In the genomic region with DNA sequence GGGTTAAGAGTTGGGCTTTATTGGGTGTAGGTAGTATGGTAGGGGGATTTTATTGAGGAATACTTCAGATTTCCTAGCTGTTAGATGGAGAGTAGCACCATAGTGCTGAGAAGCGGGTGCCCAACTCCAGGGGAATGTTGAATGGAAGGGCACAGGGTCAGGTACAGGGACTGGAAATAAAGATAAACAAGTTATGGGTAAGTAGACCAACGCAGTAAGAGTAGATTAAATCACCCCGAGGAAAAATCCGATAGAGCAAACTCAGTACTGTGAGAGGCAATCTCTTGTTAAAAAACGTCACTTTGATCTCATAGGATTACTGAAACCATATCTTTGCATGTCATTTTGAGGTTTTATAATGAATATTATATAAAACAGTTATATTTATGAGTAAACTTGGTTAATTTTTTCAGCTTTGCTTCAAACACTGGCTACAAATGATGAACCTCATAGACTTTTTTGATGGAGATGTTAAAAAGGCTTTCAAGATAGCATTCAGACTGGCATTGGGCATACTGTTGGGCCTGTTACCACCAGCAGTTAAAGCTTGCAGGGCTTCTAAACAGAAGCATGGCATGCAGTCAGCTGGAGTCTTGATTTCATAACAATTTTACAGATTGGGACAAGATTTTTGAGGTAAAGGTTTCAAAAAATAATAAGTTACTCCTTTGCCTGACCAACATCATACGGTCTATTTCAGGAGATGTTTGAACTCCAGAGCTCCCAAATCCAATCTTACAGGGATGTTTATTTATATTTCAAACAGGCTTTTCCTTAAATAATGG, we compare ENCODE assay signal across 11 cellular contexts. TPM values are rescaled to one million over a fixed set of nuclear protein-coding genes. Genes with fewer than 3 reads are reported as not detected.
A peak's percentile ranks its signal among the peaks of the same experiment; 100 is the strongest.
DNase-seq lines count a peak whose midpoint lies in the region; ATAC-seq and TF ChIP-seq lines count a peak whose summit lies in the region.
"Had no signal": no experiment of that assay in that cellular context is flagged by ENCODE, and none has a peak within 500 bp of the region (broad histone marks: within the 10 kb centered on the region; RNA-seq: fewer than 3 reads in every experiment).

No MANE protein-coding gene starts in this region.

- H3K27ac Mint-ChIP-seq in activated naive CD8-positive, alpha-beta T cell treated with anti-CD3 and anti-CD28 coated beads, Interleukin-2, amount 10 ng/mL, durations not matched to agents 7 days and 5 days = peak overlapping the region; percentile 0

- ATAC-seq in heart left ventricle = no peak
- ATAC-seq in Right ventricle myocardium inferior = no peak
- ATAC-seq in activated naive CD8-positive, alpha-beta T cell treated with anti-CD3 and anti-CD28 coated beads, Interleukin-2, amount 10 ng/mL, durations not matched to agents 7 days and 5 days (ENCODE audit: low read depth) = no peak
- no peak for ATAC-seq in left lung
- ATAC-seq in upper lobe of left lung (ENCODE audit: low FRiP score in 2 of 2) = no peak
- ATAC-seq in GM19035 (IDR thresholded peaks at IDR 0.05; ENCODE audit: unreplicated experiment) = no peak

- no peak for DNase-seq in heart left ventricle
- no peak for DNase-seq in Right ventricle myocardium inferior (ENCODE audit: missing footprints)
- DNase-seq in activated naive CD8-positive, alpha-beta T cell treated with anti-CD3 and anti-CD28 coated beads, Interleukin-2, amount 10 ng/mL, durations not matched to agents 7 days and 5 days = no peak
- DNase-seq in left lung = no peak
- DNase-seq in upper lobe of left lung = no peak
- DNase-seq in dedifferentiated amniotic fluid mesenchymal stem cell (ENCODE audit: extremely low spot score) = no peak
- no peak for DNase-seq in stimulated activated naive CD4-positive, alpha-beta T cell treated with Interleukin-2 at 50 U/mL for 16 hours (lab: John Stamatoyannopoulos, UW)
- DNase-seq: activated CD4-positive, alpha-beta T cell treated with anti-CD3 and anti-CD28 coated beads, Interleukin-2, amount 50 U/mL, for 1 hour; C1 segment of cervical spinal cord; SIG-M5 had no signal

- no peak for TF ChIP-seq EP300 in upper lobe of left lung (IDR thresholded peaks at IDR 0.05)

- H3K4me3 ChIP-seq in heart left ventricle (no peak overlapping the region), left lung (peak overlapping the region in 1 of 2 donors; percentile 80), upper lobe of left lung (peak overlapping the region in 2 of 4 donors; percentile 11 to 64)

- H3K9me3 ChIP-seq in heart left ventricle (no peaks in the 10 kb centered on the region), left lung (no peaks in the 10 kb centered on the region), upper lobe of left lung (no peaks in the 10 kb centered on the region)

- peak overlapping the region; percentile 44 for H3K4me3 Mint-ChIP-seq in activated naive CD8-positive, alpha-beta T cell treated with anti-CD3 and anti-CD28 coated beads, Interleukin-2, amount 10 ng/mL, durations not matched to agents 7 days and 5 days

- peaks cover 8% of the 10 kb centered on the region for H3K36me3 Mint-ChIP-seq in activated naive CD8-positive, alpha-beta T cell treated with anti-CD3 and anti-CD28 coated beads, Interleukin-2, amount 10 ng/mL, durations not matched to agents 7 days and 5 days

- H3K27me3 ChIP-seq in heart left ventricle = no peaks in the 10 kb centered on the region
- H3K27me3 ChIP-seq in left lung = no peaks in the 10 kb centered on the region
- H3K27me3 ChIP-seq in upper lobe of left lung = no peaks in the 10 kb centered on the region

- WGBS in heart left ventricle, 4 donors = 76 to 87% (median 80%) methylated on average over 6 of the region's 6 CpGs
- 46 to 48% methylated on average over 6 of the region's 6 CpGs for WGBS in upper lobe of left lung, 2 donors

- POLR2A ChIA-PET in activated naive CD8-positive, alpha-beta T cell treated with anti-CD3 and anti-CD28 coated beads, Interleukin-2, amount 10 ng/mL, durations not matched to agents 7 days and 5 days (lab: Charles Lee) = no interaction called here

- H3K27me3 Mint-ChIP-seq in activated naive CD8-positive, alpha-beta T cell treated with anti-CD3 and anti-CD28 coated beads, Interleukin-2, amount 10 ng/mL, durations not matched to agents 7 days and 5 days = no peaks in the 10 kb centered on the region

- TF ChIP-seq CTCF in heart left ventricle (IDR thresholded peaks at IDR 0.05) (no peak), left lung (IDR thresholded peaks at IDR 0.05) (no peak), upper lobe of left lung (IDR thresholded peaks at IDR 0.05) (no peak)

- H3K27ac ChIP-seq in heart left ventricle (peak overlapping the region in 10 of 12 donors; percentile 14 to 98 (median 51)), left lung (peak overlapping the region; percentile 97 to 98), upper lobe of left lung (peak overlapping the region; percentile 57 to 99 (median 84))

- TF ChIP-seq POLR2A in heart left ventricle (IDR thresholded peaks at IDR 0.05) (no peak), upper lobe of left lung (IDR thresholded peaks at IDR 0.05) (no peak)

- H3K9me3 Mint-ChIP-seq in activated naive CD8-positive, alpha-beta T cell treated with anti-CD3 and anti-CD28 coated beads, Interleukin-2, amount 10 ng/mL, durations not matched to agents 7 days and 5 days = no peaks in the 10 kb centered on the region

- intact Hi-C loops in heart left ventricle (cut with DNase I) = loop anchor here in 8 of 10 donors (5.0 to 10.0 kb wide), 10 partner anchors 219 to 661 kb away; partner anchors contain the start of genes ANKMY2 (in 1 of the 8) and BZW2 (in 1 of the 8)
- intact Hi-C loops in Right ventricle myocardium inferior (cut with DNase I) = no loop called here
- intact Hi-C loops in left lung (cut with DNase I) = loop anchor here in 1 of 2 donors (10.0 kb wide), 1 partner anchor 321 kb away; no protein-coding TSS in a partner anchor

- peaks cover 0 to 9% (median 3%) of the 10 kb centered on the region in 9 donors for H3K36me3 ChIP-seq in heart left ventricle
- H3K36me3 ChIP-seq in left lung = peaks cover 0 to 10% of the 10 kb centered on the region in 2 donors
- peaks cover 0 to 6% (median 0%) of the 10 kb centered on the region in 4 donors for H3K36me3 ChIP-seq in upper lobe of left lung

- peaks cover 22% of the 10 kb centered on the region for H3K4me1 Mint-ChIP-seq in activated naive CD8-positive, alpha-beta T cell treated with anti-CD3 and anti-CD28 coated beads, Interleukin-2, amount 10 ng/mL, durations not matched to agents 7 days and 5 days

- H3K4me1 ChIP-seq in heart left ventricle (peaks cover 0 to 92% (median 63%) of the 10 kb centered on the region in 12 donors), left lung (peaks cover 54 to 76% of the 10 kb centered on the region in 2 donors), upper lobe of left lung (peaks cover 57 to 77% (median 62%) of the 10 kb centered on the region in 4 donors)

RNA-seq across cellular contexts. Expression of gene AHR, which starts 7.1 kb away (rescaled TPM):
- total RNA-seq in heart left ventricle (10 to 100 TPM; 19.5 to 84.6 (median 46.1) TPM), Right ventricle myocardium inferior (29.6 TPM), left lung (100 to 1,000 TPM; 163 to 200 TPM), upper lobe of left lung (100 to 1,000 TPM in 3 of 6 donors, 10 to 100 TPM in 3; 68.8 to 236 (median 95.6) TPM)
- polyA plus RNA-seq in heart left ventricle = 10 to 100 TPM in 1 of 2 donors, 1 to 10 TPM in 1; 6.0 to 12.7 TPM
- 10 to 100 TPM; 49.0 to 50.6 TPM for total RNA-seq in activated naive CD8-positive, alpha-beta T cell treated with anti-CD3 and anti-CD28 coated beads, Interleukin-2, amount 10 ng/mL, durations not matched to agents 7 days and 5 days
